Comparison of ENCODE assay signal across 1 cellular context in the genomic region with DNA sequence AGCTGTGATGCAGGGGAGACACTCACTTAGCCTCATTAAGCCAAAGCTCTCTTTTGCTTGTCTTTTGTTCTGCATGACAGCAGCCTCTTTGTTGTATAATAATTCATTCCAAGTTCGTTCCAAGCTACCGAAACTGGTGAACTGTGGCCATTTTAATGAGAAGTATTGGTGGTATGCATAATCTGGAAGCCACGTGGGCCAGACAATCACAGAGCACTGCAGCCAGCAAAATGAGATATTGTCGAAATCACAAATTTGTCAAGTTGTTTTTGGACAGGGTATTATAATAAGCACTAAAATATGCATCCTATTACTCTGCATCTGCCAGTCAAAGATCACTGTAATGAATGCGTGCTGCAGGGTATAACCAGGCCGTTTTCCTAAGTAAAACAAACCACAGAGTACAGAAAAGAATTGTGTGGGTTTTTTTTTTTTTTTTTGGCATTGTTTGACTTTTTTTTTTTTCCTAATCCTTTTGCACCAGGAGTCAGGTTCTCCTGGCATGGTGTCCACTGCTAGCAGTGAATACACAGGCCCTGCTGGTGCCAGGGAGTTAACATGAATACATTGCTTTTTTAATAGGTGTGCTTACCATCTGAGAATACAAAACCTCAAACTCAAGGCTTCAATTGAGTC.
TF ChIP-seq lines count a peak whose summit lies in the region.

No MANE protein-coding gene starts in this region.

TF ChIP-seq in SK-N-SH, 30 proteins besides CTCF, POLR2A, EP300 and RAD21 (continued from another document):
- TF ChIP-seq, protein P1, sequence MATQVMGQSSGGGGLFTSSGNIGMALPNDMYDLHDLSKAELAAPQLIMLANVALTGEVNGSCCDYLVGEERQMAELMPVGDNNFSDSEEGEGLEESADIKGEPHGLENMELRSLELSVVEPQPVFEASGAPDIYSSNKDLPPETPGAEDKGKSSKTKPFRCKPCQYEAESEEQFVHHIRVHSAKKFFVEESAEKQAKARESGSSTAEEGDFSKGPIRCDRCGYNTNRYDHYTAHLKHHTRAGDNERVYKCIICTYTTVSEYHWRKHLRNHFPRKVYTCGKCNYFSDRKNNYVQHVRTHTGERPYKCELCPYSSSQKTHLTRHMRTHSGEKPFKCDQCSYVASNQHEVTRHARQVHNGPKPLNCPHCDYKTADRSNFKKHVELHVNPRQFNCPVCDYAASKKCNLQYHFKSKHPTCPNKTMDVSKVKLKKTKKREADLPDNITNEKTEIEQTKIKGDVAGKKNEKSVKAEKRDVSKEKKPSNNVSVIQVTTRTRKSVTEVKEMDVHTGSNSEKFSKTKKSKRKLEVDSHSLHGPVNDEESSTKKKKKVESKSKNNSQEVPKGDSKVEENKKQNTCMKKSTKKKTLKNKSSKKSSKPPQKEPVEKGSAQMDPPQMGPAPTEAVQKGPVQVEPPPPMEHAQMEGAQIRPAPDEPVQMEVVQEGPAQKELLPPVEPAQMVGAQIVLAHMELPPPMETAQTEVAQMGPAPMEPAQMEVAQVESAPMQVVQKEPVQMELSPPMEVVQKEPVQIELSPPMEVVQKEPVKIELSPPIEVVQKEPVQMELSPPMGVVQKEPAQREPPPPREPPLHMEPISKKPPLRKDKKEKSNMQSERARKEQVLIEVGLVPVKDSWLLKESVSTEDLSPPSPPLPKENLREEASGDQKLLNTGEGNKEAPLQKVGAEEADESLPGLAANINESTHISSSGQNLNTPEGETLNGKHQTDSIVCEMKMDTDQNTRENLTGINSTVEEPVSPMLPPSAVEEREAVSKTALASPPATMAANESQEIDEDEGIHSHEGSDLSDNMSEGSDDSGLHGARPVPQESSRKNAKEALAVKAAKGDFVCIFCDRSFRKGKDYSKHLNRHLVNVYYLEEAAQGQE (IDR thresholded peaks at IDR 0.05; ENCODE audit: low read depth, low read length): 0 out of 2 replicates have a peak, but pooled peaks have one; percentile 33
- TF ChIP-seq NFIC (IDR thresholded peaks at IDR 0.05; ENCODE audit: borderline replicate concordance) (peak; percentile 71), RFX5 (IDR thresholded peaks at IDR 0.05; ENCODE audit: low read length) (no peak), EZH2phosphoT487 (IDR thresholded peaks at IDR 0.05; ENCODE audit: borderline replicate concordance, low read depth) (no peak), RXRA (IDR thresholded peaks at IDR 0.05; ENCODE audit: borderline replicate concordance, low read depth) (no peak), TCF12 (IDR thresholded peaks at IDR 0.05) (peak; percentile 64), TEAD4 (IDR thresholded peaks at IDR 0.05; ENCODE audit: borderline replicate concordance, insufficient read depth) (0 out of 2 replicates have a peak, but pooled peaks have one; percentile 22), MXI1 (IDR thresholded peaks at IDR 0.05; ENCODE audit: low read depth, low read length) (no peak), NRF1 (IDR thresholded peaks at IDR 0.05; ENCODE audit: low read depth, low read length) (no peak), FOSL2 (IDR thresholded peaks at IDR 0.05; ENCODE audit: borderline replicate concordance, low read depth) (peak; percentile 14; the same call in 1 of the 2 replicates), JUND (IDR thresholded peaks at IDR 0.05) (peak; percentile 51), SMC3 (IDR thresholded peaks at IDR 0.05; ENCODE audit: low read depth, low read length) (no peak), CHD2 (IDR thresholded peaks at IDR 0.05; ENCODE audit: low read length, partially characterized antibody) (no peak), MEF2A (IDR thresholded peaks at IDR 0.05; ENCODE audit: borderline replicate concordance, low read depth) (no peak), YY1 (IDR thresholded peaks at IDR 0.05; ENCODE audit: low read depth) (no peak), GABPA (IDR thresholded peaks at IDR 0.05; ENCODE audit: low read depth) (no peak), GATA2 (CRISPR knock-in tag; IDR thresholded peaks at IDR 0.05) (no peak), ELF1 (IDR thresholded peaks at IDR 0.05) (no peak), SIN3A (IDR thresholded peaks at IDR 0.05; ENCODE audit: borderline replicate concordance, low read depth, low read length) (0 out of 2 replicates have a peak, but pooled peaks have one; percentile 19)
- TF ChIP-seq, protein P2, sequence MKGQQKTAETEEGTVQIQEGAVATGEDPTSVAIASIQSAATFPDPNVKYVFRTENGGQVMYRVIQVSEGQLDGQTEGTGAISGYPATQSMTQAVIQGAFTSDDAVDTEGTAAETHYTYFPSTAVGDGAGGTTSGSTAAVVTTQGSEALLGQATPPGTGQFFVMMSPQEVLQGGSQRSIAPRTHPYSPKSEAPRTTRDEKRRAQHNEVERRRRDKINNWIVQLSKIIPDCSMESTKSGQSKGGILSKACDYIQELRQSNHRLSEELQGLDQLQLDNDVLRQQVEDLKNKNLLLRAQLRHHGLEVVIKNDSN (IDR thresholded peaks at IDR 0.05; ENCODE audit: borderline replicate concordance, low read depth): peak; percentile 53; the same call in 1 of the 2 replicates
- TF ChIP-seq, protein P3, sequence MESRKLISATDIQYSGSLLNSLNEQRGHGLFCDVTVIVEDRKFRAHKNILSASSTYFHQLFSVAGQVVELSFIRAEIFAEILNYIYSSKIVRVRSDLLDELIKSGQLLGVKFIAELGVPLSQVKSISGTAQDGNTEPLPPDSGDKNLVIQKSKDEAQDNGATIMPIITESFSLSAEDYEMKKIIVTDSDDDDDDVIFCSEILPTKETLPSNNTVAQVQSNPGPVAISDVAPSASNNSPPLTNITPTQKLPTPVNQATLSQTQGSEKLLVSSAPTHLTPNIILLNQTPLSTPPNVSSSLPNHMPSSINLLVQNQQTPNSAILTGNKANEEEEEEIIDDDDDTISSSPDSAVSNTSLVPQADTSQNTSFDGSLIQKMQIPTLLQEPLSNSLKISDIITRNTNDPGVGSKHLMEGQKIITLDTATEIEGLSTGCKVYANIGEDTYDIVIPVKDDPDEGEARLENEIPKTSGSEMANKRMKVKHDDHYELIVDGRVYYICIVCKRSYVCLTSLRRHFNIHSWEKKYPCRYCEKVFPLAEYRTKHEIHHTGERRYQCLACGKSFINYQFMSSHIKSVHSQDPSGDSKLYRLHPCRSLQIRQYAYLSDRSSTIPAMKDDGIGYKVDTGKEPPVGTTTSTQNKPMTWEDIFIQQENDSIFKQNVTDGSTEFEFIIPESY (IDR thresholded peaks at IDR 0.05; ENCODE audit: borderline replicate concordance, low read depth): no peak
- TF ChIP-seq, protein P4, sequence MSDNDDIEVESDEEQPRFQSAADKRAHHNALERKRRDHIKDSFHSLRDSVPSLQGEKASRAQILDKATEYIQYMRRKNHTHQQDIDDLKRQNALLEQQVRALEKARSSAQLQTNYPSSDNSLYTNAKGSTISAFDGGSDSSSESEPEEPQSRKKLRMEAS (IDR thresholded peaks at IDR 0.05; ENCODE audit: low read depth): peak; percentile 95
TF ChIP-seq in SK-N-SH: peak in this region for 11.
